17 cellular contexts compared by ENCODE assay signal in the genomic region with DNA sequence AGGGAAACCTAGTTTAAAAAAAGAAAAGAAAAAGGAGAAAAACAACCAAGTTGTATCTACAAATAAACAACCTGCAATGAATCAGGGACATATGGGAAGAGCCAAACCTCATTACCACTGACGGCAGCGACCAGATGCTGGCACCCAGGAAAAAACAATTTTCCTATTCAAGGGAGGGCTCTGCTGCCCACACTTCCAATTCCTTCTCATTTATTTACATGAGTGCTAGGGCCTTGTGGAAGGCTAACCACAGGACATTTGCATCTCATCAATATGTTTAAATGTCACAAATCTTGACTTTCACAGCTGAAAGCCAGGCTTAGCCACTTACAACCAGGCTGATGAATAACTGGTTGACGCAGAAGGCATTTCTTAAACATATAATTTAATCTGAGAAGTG. TPM values are rescaled to one million over a fixed set of nuclear protein-coding genes. Genes with fewer than 3 reads are reported as not detected.
A peak's percentile ranks its signal among the peaks of the same experiment; 100 is the strongest.
DNase-seq lines count a peak whose midpoint lies in the region; ATAC-seq, FAIRE-seq and TF ChIP-seq lines count a peak whose summit lies in the region.
"Had no signal": no experiment of that assay in that cellular context is flagged by ENCODE, and none has a peak within 500 bp of the region (broad histone marks: within the 10 kb centered on the region; RNA-seq: fewer than 3 reads in every experiment).

No MANE protein-coding gene starts in this region.

- peak overlapping the region; percentile 34 for H3K27ac Mint-ChIP-seq in activated naive CD8-positive, alpha-beta T cell treated with anti-CD3 and anti-CD28 coated beads for 36 hours
- peak overlapping the region; percentile 26 for H3K27ac Mint-ChIP-seq in glutamatergic neuron (ENCODE audit: unreplicated experiment)
- H3K27ac Mint-ChIP-seq: CD14-positive monocyte had no signal

- TF ChIP-seq CTCF in AG10803 (conservative IDR thresholded peaks at IDR 0.05; ENCODE audit: low read length) (no peak), glutamatergic neuron (IDR thresholded peaks at IDR 0.05; ENCODE audit: partially characterized antibody, unreplicated experiment) (no peak)

- no peaks in the 10 kb centered on the region for H3K27me3 Mint-ChIP-seq in activated naive CD8-positive, alpha-beta T cell treated with anti-CD3 and anti-CD28 coated beads for 36 hours
- no peaks in the 10 kb centered on the region for H3K27me3 Mint-ChIP-seq in glutamatergic neuron (ENCODE audit: unreplicated experiment)

- H3K4me1 Mint-ChIP-seq in activated naive CD8-positive, alpha-beta T cell treated with anti-CD3 and anti-CD28 coated beads for 36 hours = peaks cover 61% of the 10 kb centered on the region
- peaks cover 11% of the 10 kb centered on the region for H3K4me1 Mint-ChIP-seq in glutamatergic neuron (ENCODE audit: low read depth, unreplicated experiment)

- peaks cover 3% of the 10 kb centered on the region for H3K9me3 Mint-ChIP-seq in activated naive CD8-positive, alpha-beta T cell treated with anti-CD3 and anti-CD28 coated beads for 36 hours
- H3K9me3 Mint-ChIP-seq in glutamatergic neuron (ENCODE audit: unreplicated experiment) = peaks cover 6% of the 10 kb centered on the region
- H3K9me3 Mint-ChIP-seq: neural crest cell had no signal

- peaks cover 94% of the 10 kb centered on the region for H3K36me3 Mint-ChIP-seq in activated naive CD8-positive, alpha-beta T cell treated with anti-CD3 and anti-CD28 coated beads for 36 hours
- peaks cover 5% of the 10 kb centered on the region for H3K36me3 Mint-ChIP-seq in glutamatergic neuron (ENCODE audit: unreplicated experiment)

- no peak overlapping the region for H3K4me3 ChIP-seq in AG10803 (ENCODE audit: low read length)
- H3K4me3 ChIP-seq: cardiac muscle cell had no signal

- peak; percentile 51 for FAIRE-seq in GM12892 (lab: Jason Lieb, UNC)
- FAIRE-seq: G401.6, RCC 7860 had no signal

- H3K27ac ChIP-seq in substantia nigra (ENCODE audit: low read depth, low read length, poor library complexity, severe bottlenecking) = no peak overlapping the region
- H3K27ac ChIP-seq: cardiac muscle cell had no signal

- ATAC-seq in GM19395 (IDR thresholded peaks at IDR 0.05; ENCODE audit: unreplicated experiment) = no peak
- no peak for ATAC-seq in HG02840 (IDR thresholded peaks at IDR 0.05; ENCODE audit: low FRiP score, unreplicated experiment)
- ATAC-seq: right cardiac atrium had no signal

- TF ChIP-seq POLR2A in GM12892 (IDR thresholded peaks at IDR 0.05; ENCODE audit: low read depth, low read length) = no peak

- H3K4me3 Mint-ChIP-seq in activated naive CD8-positive, alpha-beta T cell treated with anti-CD3 and anti-CD28 coated beads for 36 hours = no peak overlapping the region
- H3K4me3 Mint-ChIP-seq in glutamatergic neuron (ENCODE audit: unreplicated experiment) = no peak overlapping the region
- H3K4me3 Mint-ChIP-seq: CD14-positive monocyte, neural crest cell had no signal

- DNase-seq in AG10803 (ENCODE audit: low read depth) (peak; percentile 58), GM12892 (ENCODE audit: insufficient read length) (no peak), glutamatergic neuron (no peak), substantia nigra (lab: John Stamatoyannopoulos, UW) (no peak)
- no peak for DNase-seq in activated naive CD8-positive, alpha-beta T cell treated with anti-CD3 and anti-CD28 coated beads for 36 hours
- DNase-seq: activated CD4-positive, CD25-positive, alpha-beta regulatory T cell treated with anti-CD3 and anti-CD28 coated beads, Interleukin-2, amount 50 U/mL, for 72 hours; activated effector memory CD4-positive, alpha-beta T cell treated with Interleukin-2 at 50 U/mL for 16 hours; NCI-H1417 treated with DMSO at 0.1 percent for 48 hours; NCI-H510A treated with DMSO at 0.1 percent for 48 hours; right cardiac atrium had no signal

RNA-seq across cellular contexts. Expression of a gene that starts 36.0 kb away (rescaled TPM):
- 163 TPM for polyA plus RNA-seq in GM12892 (2012; ENCODE audit: missing spikeins)
- 10 to 100 TPM; 84.2 to 84.8 TPM for total RNA-seq in activated naive CD8-positive, alpha-beta T cell treated with anti-CD3 and anti-CD28 coated beads for 36 hours
- 6.4 TPM for total RNA-seq in glutamatergic neuron (ENCODE audit: unreplicated experiment)

Comparison
In these comparisons a context has a peak if more than half of its experiments do, and no peak if none do; other contexts are left out.
1. RNA of a gene that starts 36.0 kb away (total RNA-seq): 84.2 to 84.8 TPM in activated naive CD8-positive, alpha-beta T cell treated with anti-CD3 and anti-CD28 coated beads for 36 hours; 6.4 TPM in glutamatergic neuron (single experiment); every median in the first group is over 10 times any median in the second.